1 cellular context compared by ENCODE assay signal in genomic region chr5:154244476-154244875, GRCh38.
TF ChIP-seq lines count a peak whose summit lies in the region.

No MANE protein-coding gene starts in this region.

TF ChIP-seq in IMR-90, 13 proteins besides CTCF, POLR2A, EP300 and RAD21:
- TF ChIP-seq FOS (IDR thresholded peaks at IDR 0.05; ENCODE audit: low read depth, low read length) = no peak
- no peak for TF ChIP-seq BHLHE40 (IDR thresholded peaks at IDR 0.05; ENCODE audit: low read depth, low read length)
- TF ChIP-seq MAFK (IDR thresholded peaks at IDR 0.05; ENCODE audit: low read depth, low read length) = no peak
- no peak for TF ChIP-seq RFX5 (IDR thresholded peaks at IDR 0.05; ENCODE audit: low read depth, low read length)
- TF ChIP-seq CEBPB (IDR thresholded peaks at IDR 0.05; ENCODE audit: low read depth, low read length) = no peak
- TF ChIP-seq MXI1 (IDR thresholded peaks at IDR 0.05; ENCODE audit: borderline replicate concordance, low read depth, low read length) = no peak
- no peak for TF ChIP-seq ELK1 (IDR thresholded peaks at IDR 0.05; ENCODE audit: borderline replicate concordance, low read depth, low read length)
- no peak for TF ChIP-seq MAZ (IDR thresholded peaks at IDR 0.05; ENCODE audit: borderline replicate concordance, low read depth, low read length)
- TF ChIP-seq CHD1 (IDR thresholded peaks at IDR 0.05; ENCODE audit: low read depth, low read length) = no peak
- TF ChIP-seq SMC3 (IDR thresholded peaks at IDR 0.05; ENCODE audit: low read depth, low read length) = no peak
